In the genomic region with DNA sequence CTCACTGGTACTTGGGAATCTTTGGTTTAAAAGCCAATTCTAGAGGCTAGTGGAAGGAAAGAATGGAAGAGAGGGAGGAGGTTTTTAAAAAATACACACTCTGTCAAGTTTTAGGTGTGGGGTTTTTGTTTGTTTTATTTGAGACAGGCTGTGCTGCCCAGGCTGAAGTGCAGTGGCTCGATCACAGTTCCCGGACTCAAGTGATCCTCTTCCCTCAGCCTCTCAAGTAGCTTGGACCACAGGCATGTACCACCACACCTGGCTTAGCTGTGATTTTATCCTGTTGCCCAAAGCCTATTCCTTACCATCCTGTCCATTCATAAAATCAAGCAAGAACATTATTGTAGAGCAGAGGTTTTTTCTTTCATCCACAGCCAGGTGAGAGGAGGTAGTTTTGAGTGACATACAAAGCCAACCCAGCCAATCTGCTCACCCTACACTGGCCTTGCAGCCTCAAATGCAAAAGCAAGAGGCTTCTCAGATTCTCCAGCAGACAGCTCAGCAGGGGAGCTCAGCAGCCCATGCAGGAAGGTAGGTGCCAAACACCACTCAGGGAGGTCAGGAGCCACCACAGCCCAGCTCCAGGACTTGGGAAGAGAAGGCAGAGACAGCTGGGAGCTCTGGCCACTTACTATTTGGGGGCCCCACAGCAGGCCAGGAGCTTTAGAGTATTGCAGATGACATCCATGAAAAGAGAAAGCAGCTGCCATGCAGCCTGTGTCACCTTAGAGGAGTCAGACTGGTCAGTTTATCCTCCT, we compare ENCODE assay signal across 1 cellular context.
TF ChIP-seq lines count a peak whose summit lies in the region.

No MANE protein-coding gene starts in this region.

TF ChIP-seq in HEK293, 187 proteins besides CTCF, POLR2A, EP300 and RAD21:
- no peak for TF ChIP-seq ZNF558 (tag by site-specific recombination; IDR thresholded peaks at IDR 0.05)
- TF ChIP-seq GLIS1 (tag by site-specific recombination; IDR thresholded peaks at IDR 0.05), result peak; percentile 67
